In the genomic region with DNA sequence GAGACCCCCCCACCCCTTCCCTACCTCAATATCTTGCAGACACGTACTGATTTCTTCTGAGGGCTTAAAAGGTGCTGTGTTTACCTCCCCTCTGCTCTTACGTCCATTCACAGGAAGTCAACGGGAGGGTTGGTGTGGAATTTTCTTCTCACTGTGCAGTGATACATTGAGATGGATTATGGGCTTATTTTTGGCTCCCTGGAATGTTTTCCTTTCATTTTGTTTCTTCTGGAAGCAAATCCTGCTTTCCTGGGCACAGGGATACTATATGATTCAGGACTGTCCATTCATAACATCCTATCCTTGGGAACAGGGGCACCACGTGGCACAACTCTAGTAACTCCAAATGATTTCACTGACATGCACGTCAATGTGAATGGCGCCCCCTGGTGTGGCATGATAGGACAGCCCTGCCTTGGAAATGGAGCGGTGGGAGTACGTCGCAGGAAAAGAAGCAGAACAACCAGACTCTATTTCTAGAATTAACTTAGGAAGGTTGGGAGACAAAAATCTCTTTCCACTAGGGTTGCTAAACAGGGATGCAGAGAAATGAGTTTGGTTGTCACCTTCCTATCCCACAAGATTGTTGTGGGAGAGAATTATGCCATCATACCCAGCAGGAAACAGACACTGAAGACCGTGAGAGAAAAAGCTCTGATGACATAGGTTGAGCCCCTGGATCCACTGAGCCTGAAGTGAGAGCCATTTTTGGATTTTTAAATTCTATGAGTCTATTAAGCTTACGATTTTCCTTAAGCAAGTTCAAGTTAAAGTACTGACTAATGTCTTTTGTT, we compare ENCODE assay signal across 8 cellular contexts.
DNase-seq lines count a peak whose midpoint lies in the region; ATAC-seq, FAIRE-seq and TF ChIP-seq lines count a peak whose summit lies in the region.

No MANE protein-coding gene starts in this region.

- peak; percentile 94 for FAIRE-seq in H1 (lab: Jason Lieb, UNC)

- no peak for TF ChIP-seq EP300 in H1 (IDR thresholded peaks at IDR 0.05; ENCODE audit: borderline replicate concordance in 1 of 2, low read depth in 2 of 2, low read length in 2 of 2)

- peaks cover 0 to 5% (median 0%) of the 10 kb centered on the region in 7 donors for H3K9me3 Mint-ChIP-seq in CD4-positive, CD25-positive, alpha-beta regulatory T cell
- no peaks in the 10 kb centered on the region for H3K9me3 Mint-ChIP-seq in activated CD4-positive, alpha-beta memory T cell treated with anti-CD3 and anti-CD28 coated beads, Interleukin-2, amount 10 ng/mL, durations not matched to agents 7 days and 5 days
- H3K9me3 Mint-ChIP-seq in mesothelial cell of epicardium: peaks cover 8% of the 10 kb centered on the region

- DNase-seq in CD4-positive, CD25-positive, alpha-beta regulatory T cell: peak; percentile 2 to 50 (median 6)
- DNase-seq in H4 (ENCODE audit: low spot score) (peak; percentile 75), NCI-H460 (ENCODE audit: extremely low read depth, low read depth) (peak; percentile 51), H1 (ENCODE audit: low read depth in 1 of 2, low spot score in 2 of 2) (peak; percentile 13 to 90), mesothelial cell of epicardium (ENCODE audit: low spot score in 2 of 2, unreplicated experiment in 2 of 2) (peak; percentile 49 to 80)
- peak; percentile 57 for DNase-seq in activated CD4-positive, alpha-beta memory T cell treated with anti-CD3 and anti-CD28 coated beads, Interleukin-2, amount 10 ng/mL, durations not matched to agents 7 days and 5 days
- peak; percentile 34 for DNase-seq in stimulated activated CD8-positive, alpha-beta memory T cell treated with anti-CD3 and anti-CD28 coated beads, Interleukin-7, amount 100 ng/mL, for 24 hours (ENCODE audit: low read depth)

- no peak for ATAC-seq in CD4-positive, CD25-positive, alpha-beta regulatory T cell (ENCODE audit: low read depth in 2 of 2)
- ATAC-seq in GM19324 (IDR thresholded peaks at IDR 0.05; ENCODE audit: low FRiP score, unreplicated experiment): no peak

- H3K18ac ChIP-seq in H1 (ENCODE audit: extremely low read depth, low read length): no peak overlapping the region

- H3K27me3 ChIP-seq in CD4-positive, CD25-positive, alpha-beta regulatory T cell (ENCODE audit: control insufficient read depth, insufficient read depth, low read length): peaks cover 3% of the 10 kb centered on the region
- H3K27me3 ChIP-seq in H1 (replicated peaks in 1 of 4; ENCODE audit: control insufficient read depth in 3 of 4, extremely low read depth in 1 of 4, insufficient read depth in 3 of 4, low read length in 3 of 4): no peaks in the 10 kb centered on the region; a peak in 1 of 7 replicates

- no peak overlapping the region for H2BK20ac ChIP-seq in H1 (ENCODE audit: low read length)

- H3K9ac ChIP-seq in H1 (replicated peaks in 1 of 4; ENCODE audit: extremely low read depth in 1 of 4, low read depth in 3 of 4, low read length in 3 of 4): no peak overlapping the region

- H3K4me1 ChIP-seq in CD4-positive, CD25-positive, alpha-beta regulatory T cell (ENCODE audit: control insufficient read depth, insufficient read depth, low read length, poor library complexity, severe bottlenecking): no peaks in the 10 kb centered on the region
- peaks cover 0 to 4% (median 0%) of the 10 kb centered on the region in 4 experiments; a peak in 1 of 7 replicates for H3K4me1 ChIP-seq in H1 (replicated peaks in 1 of 4; ENCODE audit: control insufficient read depth in 3 of 4, insufficient read depth in 4 of 4, low read length in 3 of 4)

- no peak for TF ChIP-seq POLR2A in H1 (IDR thresholded peaks at IDR 0.05; ENCODE audit: control extremely low read depth in 1 of 2, low read depth in 2 of 2, low read length in 2 of 2)

- no peak overlapping the region for H3K4me3 ChIP-seq in CD4-positive, CD25-positive, alpha-beta regulatory T cell (ENCODE audit: low read depth, low read length)
- no peak overlapping the region for H3K4me3 ChIP-seq in H1 (ENCODE audit: extremely low read depth in 1 of 4, insufficient read depth in 2 of 4, low read depth in 3 of 4, low read length in 4 of 4)

- no peaks in the 10 kb centered on the region for H3K9me3 ChIP-seq in CD4-positive, CD25-positive, alpha-beta regulatory T cell (ENCODE audit: control insufficient read depth in 2 of 2, low read length in 2 of 2)
- H3K9me3 ChIP-seq in H1 (ENCODE audit: insufficient read depth in 2 of 2, low read depth in 1 of 2, low read length in 1 of 2): no peaks in the 10 kb centered on the region

- no peaks in the 10 kb centered on the region for H3K79me1 ChIP-seq in H1 (ENCODE audit: low read depth, low read length)

- H2AK5ac ChIP-seq in H1 (ENCODE audit: low read depth, low read length): no peak overlapping the region

- H2BK5ac ChIP-seq in H1 (ENCODE audit: low read depth, low read length): no peak overlapping the region

- TF ChIP-seq RAD21 in H1 (IDR thresholded peaks at IDR 0.05 in 1 of 2, conservative IDR thresholded peaks at IDR 0.05 in 1 of 2; ENCODE audit: low read depth in 2 of 2, low read length in 2 of 2): peak; percentile 60 to 73

- H3K27me3 Mint-ChIP-seq in CD4-positive, CD25-positive, alpha-beta regulatory T cell: peaks cover 4% of the 10 kb centered on the region
- H3K27me3 Mint-ChIP-seq in activated CD4-positive, alpha-beta memory T cell treated with anti-CD3 and anti-CD28 coated beads, Interleukin-2, amount 10 ng/mL, durations not matched to agents 7 days and 5 days: peaks cover 18% of the 10 kb centered on the region
- H3K27me3 Mint-ChIP-seq in mesothelial cell of epicardium (ENCODE audit: low read depth): peaks cover 55% of the 10 kb centered on the region

- CTCF ChIA-PET in activated CD4-positive, alpha-beta memory T cell treated with anti-CD3 and anti-CD28 coated beads, Interleukin-2, amount 10 ng/mL, durations not matched to agents 7 days and 5 days (lab: Charles Lee): interaction anchor here (1.1 to 9.8 kb wide), 5 partner anchors 8 to 452 kb away, joined by 4 to 151 read pairs (median 7); no protein-coding TSS in a partner anchor
- CTCF ChIA-PET in H1 (lab: Charles Lee; ENCODE audit: partially characterized antibody): interaction anchor here (0.6 to 11.8 kb wide), 25 partner anchors 11 to 1882 kb away, joined by 3 to 364 read pairs (median 3); no protein-coding TSS in a partner anchor

- no peak overlapping the region for H2BK15ac ChIP-seq in H1 (ENCODE audit: low read length)

- H3K56ac ChIP-seq in H1 (replicated peaks; ENCODE audit: insufficient read length, low read depth, low read length): no peak overlapping the region

- H3K4me1 Mint-ChIP-seq in CD4-positive, CD25-positive, alpha-beta regulatory T cell: peaks cover 0 to 5% (median 1%) of the 10 kb centered on the region in 4 donors
- H3K4me1 Mint-ChIP-seq in activated CD4-positive, alpha-beta memory T cell treated with anti-CD3 and anti-CD28 coated beads, Interleukin-2, amount 10 ng/mL, durations not matched to agents 7 days and 5 days: no peaks in the 10 kb centered on the region
- peaks cover 14% of the 10 kb centered on the region for H3K4me1 Mint-ChIP-seq in mesothelial cell of epicardium

- H4K20me1 ChIP-seq in H1 (replicated peaks in 1 of 2; ENCODE audit: control insufficient read depth in 1 of 2, insufficient read depth in 2 of 2, low read length in 2 of 2): no peaks in the 10 kb centered on the region

- no peak overlapping the region for H4K91ac ChIP-seq in H1 (replicated peaks; ENCODE audit: insufficient read length, low read length)

- no peak overlapping the region for H3K4me3 Mint-ChIP-seq in CD4-positive, CD25-positive, alpha-beta regulatory T cell
- H3K4me3 Mint-ChIP-seq in activated CD4-positive, alpha-beta memory T cell treated with anti-CD3 and anti-CD28 coated beads, Interleukin-2, amount 10 ng/mL, durations not matched to agents 7 days and 5 days: no peak overlapping the region
- H3K4me3 Mint-ChIP-seq in mesothelial cell of epicardium: no peak overlapping the region

- H3K27ac ChIP-seq in CD4-positive, CD25-positive, alpha-beta regulatory T cell (ENCODE audit: insufficient read depth, low read length, poor library complexity, severe bottlenecking): no peak overlapping the region
- H3K27ac ChIP-seq in H1 (ENCODE audit: low read depth, low read length): no peak overlapping the region

- H3K27ac Mint-ChIP-seq in CD4-positive, CD25-positive, alpha-beta regulatory T cell: no peak overlapping the region
- H3K27ac Mint-ChIP-seq in activated CD4-positive, alpha-beta memory T cell treated with anti-CD3 and anti-CD28 coated beads, Interleukin-2, amount 10 ng/mL, durations not matched to agents 7 days and 5 days: no peak overlapping the region
- no peak overlapping the region for H3K27ac Mint-ChIP-seq in mesothelial cell of epicardium

- no peak overlapping the region for H3K4ac ChIP-seq in H1 (replicated peaks; ENCODE audit: insufficient read length, low read depth, low read length)

- WGBS in H1 (ENCODE audit: extremely low coverage in 1 of 2, insufficient coverage in 1 of 2, insufficient read length in 1 of 2, insufficient replicate concordance in 2 of 2, low coverage in 1 of 2, low lambda C conversion rate in 2 of 2, missing lambda C conversion rate in 1 of 2), 2 experiments: 51% methylated on average over 11 of the region's 11 CpGs; no CpG with 5 or more reads in 1 of the 2 experiments

- no peak overlapping the region for H3K14ac ChIP-seq in H1 (ENCODE audit: insufficient read length)

- H3K36me3 Mint-ChIP-seq in CD4-positive, CD25-positive, alpha-beta regulatory T cell: no peaks in the 10 kb centered on the region
- no peaks in the 10 kb centered on the region for H3K36me3 Mint-ChIP-seq in activated CD4-positive, alpha-beta memory T cell treated with anti-CD3 and anti-CD28 coated beads, Interleukin-2, amount 10 ng/mL, durations not matched to agents 7 days and 5 days (ENCODE audit: low read depth)
- H3K36me3 Mint-ChIP-seq in mesothelial cell of epicardium: no peaks in the 10 kb centered on the region

- POLR2A ChIA-PET in activated CD4-positive, alpha-beta memory T cell treated with anti-CD3 and anti-CD28 coated beads, Interleukin-2, amount 10 ng/mL, durations not matched to agents 7 days and 5 days (lab: Charles Lee): no interaction called here
- POLR2A ChIA-PET in H1 (lab: Charles Lee; ENCODE audit: partially characterized antibody): no interaction called here

- no peak overlapping the region for H3K4me2 ChIP-seq in H1 (ENCODE audit: insufficient read depth in 1 of 2, low read depth in 2 of 2, low read length in 2 of 2)

- H3K23ac ChIP-seq in H1 (ENCODE audit: insufficient read length): no peak overlapping the region

- peak; percentile 84 to 90 (median 84) for TF ChIP-seq CTCF in H1 (IDR thresholded peaks at IDR 0.05; ENCODE audit: control extremely low read depth in 1 of 3, insufficient read depth in 1 of 3, low read depth in 1 of 3, low read length in 3 of 3)
- peak; percentile 78 for TF ChIP-seq CTCF in mesothelial cell of epicardium (IDR thresholded peaks at IDR 0.05; ENCODE audit: unreplicated experiment)

- H2AFZ ChIP-seq in H1 (ENCODE audit: low read length): peak overlapping the region; percentile 19; the same call in 1 of the 2 replicates

- no peak overlapping the region for H4K8ac ChIP-seq in H1 (ENCODE audit: extremely low read depth, insufficient read depth, low read length)

- H3K36me3 ChIP-seq in CD4-positive, CD25-positive, alpha-beta regulatory T cell (ENCODE audit: control insufficient read depth, insufficient read depth, low read length): no peaks in the 10 kb centered on the region
- no peaks in the 10 kb centered on the region for H3K36me3 ChIP-seq in H1 (ENCODE audit: control insufficient read depth in 2 of 4, insufficient read depth in 4 of 4, low read length in 3 of 4)

- H3K79me2 ChIP-seq in H1 (ENCODE audit: control insufficient read depth in 1 of 2, insufficient read depth in 2 of 2, low read length in 2 of 2): no peaks in the 10 kb centered on the region

- H2BK12ac ChIP-seq in H1 (ENCODE audit: low read depth, low read length): no peak overlapping the region

- no peak overlapping the region for H2BK120ac ChIP-seq in H1 (replicated peaks; ENCODE audit: low read depth, low read length)

- H4K5ac ChIP-seq in H1 (ENCODE audit: insufficient read length, low read depth, low read length): no peak overlapping the region

- H3K23me2 ChIP-seq in H1 (ENCODE audit: low read depth, low read length): no peaks in the 10 kb centered on the region

Comparison
In these comparisons a context has a peak if more than half of its experiments do, and no peak if none do; other contexts are left out.
1. DNase-seq: peak in every context shown above with its lines; median percentile 75 in H4; 64 in mesothelial cell of epicardium; 57 in activated CD4-positive, alpha-beta memory T cell treated with anti-CD3 and anti-CD28 coated beads, Interleukin-2, amount 10 ng/mL, durations not matched to agents 7 days and 5 days; 52 in H1; 51 in NCI-H460; 34 in stimulated activated CD8-positive, alpha-beta memory T cell treated with anti-CD3 and anti-CD28 coated beads, Interleukin-7, amount 100 ng/mL, for 24 hours; 6 in CD4-positive, CD25-positive, alpha-beta regulatory T cell.